In the genomic region with DNA sequence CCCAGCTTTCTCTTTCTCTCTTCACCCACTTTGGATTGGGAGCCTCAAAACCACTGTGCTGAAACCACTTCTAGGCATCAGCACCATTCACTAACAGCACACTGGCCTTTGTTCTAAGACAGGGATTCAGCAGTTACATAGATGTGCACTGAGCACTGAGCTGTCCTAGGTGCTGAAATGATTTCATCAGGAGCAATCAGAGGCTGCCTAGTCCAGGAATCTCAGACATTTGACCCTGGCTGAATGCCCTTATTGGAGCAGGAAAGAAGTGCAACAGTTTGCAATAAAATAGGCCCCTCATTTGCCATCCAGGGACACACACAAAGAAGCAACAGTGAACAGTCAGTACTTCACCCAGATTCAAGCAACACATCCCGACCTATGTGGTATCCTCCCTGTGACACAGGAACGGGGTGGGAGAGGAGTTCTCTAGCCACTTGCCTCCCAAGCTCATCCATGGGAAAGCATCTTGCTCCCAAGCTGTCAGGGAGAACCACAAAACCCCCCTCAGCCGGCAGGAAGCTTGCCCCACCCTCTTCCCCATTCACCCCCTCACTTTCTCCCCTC, we compare ENCODE assay signal across 9 cellular contexts.
A peak's percentile ranks its signal among the peaks of the same experiment; 100 is the strongest.
DNase-seq lines count a peak whose midpoint lies in the region; ATAC-seq and TF ChIP-seq lines count a peak whose summit lies in the region.
"Had no signal": no experiment of that assay in that cellular context is flagged by ENCODE, and none has a peak within 500 bp of the region (broad histone marks: within the 10 kb centered on the region; RNA-seq: fewer than 3 reads in every experiment).

No MANE protein-coding gene starts in this region.

- DNase-seq in activated CD4-positive, alpha-beta T cell treated with anti-CD3 and anti-CD28 coated beads, Interleukin-2, amount 10 ng/mL, durations not matched to agents 7 days and 5 days = peak; percentile 40
- DNase-seq in activated CD4-positive, alpha-beta T cell treated with anti-CD3 and anti-CD28 coated beads, Interleukin-2, amount 50 U/mL, for 48 hours = no peak
- peak; percentile 76 for DNase-seq in RKO (ENCODE audit: low spot score)
- peak; percentile 44 for DNase-seq in fibroblast of mammary gland (ENCODE audit: low read depth)
- no peak for DNase-seq in sciatic nerve (ENCODE audit: low spot score)
- no peak for DNase-seq in NCI-H1436 (lab: John Stamatoyannopoulos, UW)
- DNase-seq in stimulated activated CD4-positive, alpha-beta T cell treated with anti-CD3 and anti-CD28 coated beads, Interleukin-1b, Interleukin-23, amount 100 ng/mL, for 48 hours = no peak
- DNase-seq in NCI-H2081 treated with DMSO at 0.1 percent for 48 hours (lab: John Stamatoyannopoulos, UW) = no peak

- CTCF ChIA-PET in activated CD4-positive, alpha-beta T cell treated with anti-CD3 and anti-CD28 coated beads, Interleukin-2, amount 10 ng/mL, durations not matched to agents 7 days and 5 days (lab: Charles Lee) = interaction anchor here (0.7 kb wide), 1 partner anchor 1327 kb away, joined by 3 read pairs; no protein-coding TSS in a partner anchor

- no peak for TF ChIP-seq CTCF in fibroblast of mammary gland (conservative IDR thresholded peaks at IDR 0.05; ENCODE audit: control insufficient read depth, insufficient read depth, low read depth, low read length)

- no peak overlapping the region for H3K4me3 Mint-ChIP-seq in activated CD4-positive, alpha-beta T cell treated with anti-CD3 and anti-CD28 coated beads, Interleukin-2, amount 10 ng/mL, durations not matched to agents 7 days and 5 days

- H3K27ac Mint-ChIP-seq in activated CD4-positive, alpha-beta T cell treated with anti-CD3 and anti-CD28 coated beads, Interleukin-2, amount 10 ng/mL, durations not matched to agents 7 days and 5 days = no peak overlapping the region

- H3K36me3 Mint-ChIP-seq in activated CD4-positive, alpha-beta T cell treated with anti-CD3 and anti-CD28 coated beads, Interleukin-2, amount 10 ng/mL, durations not matched to agents 7 days and 5 days (ENCODE audit: low read depth) = no peaks in the 10 kb centered on the region

- H3K9me3 Mint-ChIP-seq in activated CD4-positive, alpha-beta T cell treated with anti-CD3 and anti-CD28 coated beads, Interleukin-2, amount 10 ng/mL, durations not matched to agents 7 days and 5 days = no peaks in the 10 kb centered on the region

- no peak overlapping the region for H3K4me3 ChIP-seq in fibroblast of mammary gland (ENCODE audit: control insufficient read depth, low read depth, low read length)
- H3K4me3 ChIP-seq: BLaER1 had no signal

- peak; percentile 67 for ATAC-seq in sciatic nerve

- POLR2A ChIA-PET in activated CD4-positive, alpha-beta T cell treated with anti-CD3 and anti-CD28 coated beads, Interleukin-2, amount 10 ng/mL, durations not matched to agents 7 days and 5 days (lab: Charles Lee) = no interaction called here

- H3K4me1 Mint-ChIP-seq in activated CD4-positive, alpha-beta T cell treated with anti-CD3 and anti-CD28 coated beads, Interleukin-2, amount 10 ng/mL, durations not matched to agents 7 days and 5 days = no peaks in the 10 kb centered on the region

- intact Hi-C loops in sciatic nerve (cut with DNase I) = no loop called here

- H3K27me3 Mint-ChIP-seq in activated CD4-positive, alpha-beta T cell treated with anti-CD3 and anti-CD28 coated beads, Interleukin-2, amount 10 ng/mL, durations not matched to agents 7 days and 5 days = no peaks in the 10 kb centered on the region

Comparison
In these comparisons a context has a peak if more than half of its experiments do, and no peak if none do; other contexts are left out.
1. DNase-seq: peak in activated CD4-positive, alpha-beta T cell treated with anti-CD3 and anti-CD28 coated beads, Interleukin-2, amount 10 ng/mL, durations not matched to agents 7 days and 5 days (single experiment), RKO (single experiment) and fibroblast of mammary gland (single experiment); none in activated CD4-positive, alpha-beta T cell treated with anti-CD3 and anti-CD28 coated beads, Interleukin-2, amount 50 U/mL, for 48 hours (0 of 2), sciatic nerve (single experiment), NCI-H1436 (single experiment), stimulated activated CD4-positive, alpha-beta T cell treated with anti-CD3 and anti-CD28 coated beads, Interleukin-1b, Interleukin-23, amount 100 ng/mL, for 48 hours (single experiment) and NCI-H2081 treated with DMSO at 0.1 percent for 48 hours (single experiment).